In genomic region chr2:9630001-9630749, GRCh38 we compare ENCODE assay signal across 8 cellular contexts. TPM values are rescaled to one million over a fixed set of nuclear protein-coding genes. Genes with fewer than 3 reads are reported as not detected.
DNase-seq lines count a peak whose midpoint lies in the region; ATAC-seq and TF ChIP-seq lines count a peak whose summit lies in the region.

No MANE protein-coding gene starts in this region.

- TF ChIP-seq EP300 in gastroesophageal sphincter (IDR thresholded peaks at IDR 0.05): no peak

- H4K20me1 ChIP-seq in GM23248 (ENCODE audit: insufficient read depth): peaks cover 12% of the 10 kb centered on the region; the same call in 1 of the 2 replicates

- no peak for TF ChIP-seq POLR2A in gastroesophageal sphincter (IDR thresholded peaks at IDR 0.05)

- H3K9me3 ChIP-seq in GM23248 (ENCODE audit: low read depth) (no peaks in the 10 kb centered on the region), SJCRH30 (replicated peaks) (no peaks in the 10 kb centered on the region; the same call in 1 of the 2 replicates), gastroesophageal sphincter (no peaks in the 10 kb centered on the region)

- H3K27me3 ChIP-seq in GM23248 (replicated peaks; ENCODE audit: insufficient read depth) (no peaks in the 10 kb centered on the region), SJCRH30 (no peaks in the 10 kb centered on the region), gastroesophageal sphincter (no peaks in the 10 kb centered on the region)

- in situ Hi-C loops in GM23248 (cut with MboI): no loop called here

- H3K4me1 ChIP-seq in GM23248 (ENCODE audit: insufficient read depth) (peaks cover 38% of the 10 kb centered on the region), SJCRH30 (peaks cover 16% of the 10 kb centered on the region; the same call in 1 of the 2 replicates), gastroesophageal sphincter (peaks cover 4 to 56% (median 23%) of the 10 kb centered on the region in 3 donors)

- H3K27ac ChIP-seq in GM23248 (peak overlapping the region; percentile 95), SJCRH30 (peak overlapping the region; percentile 86), gastroesophageal sphincter (peak overlapping the region; percentile 84 to 98 (median 96)), temporal lobe (ENCODE audit: low read depth, low read length) (peak overlapping the region; percentile 89)

- H3K36me3 ChIP-seq in GM23248 (ENCODE audit: low read depth) (peaks cover 20% of the 10 kb centered on the region), SJCRH30 (peaks cover 41% of the 10 kb centered on the region), gastroesophageal sphincter (no peaks in the 10 kb centered on the region)

- H3K9me2 ChIP-seq in GM23248 (ENCODE audit: insufficient read depth): no peaks in the 10 kb centered on the region

- H3K79me2 ChIP-seq in GM23248 (ENCODE audit: insufficient read depth): peaks cover 52% of the 10 kb centered on the region

- TF ChIP-seq CTCF in gastroesophageal sphincter (IDR thresholded peaks at IDR 0.05): no peak

- WGBS in GM23248 (ENCODE audit: low coverage in 1 of 2, low lambda C conversion rate in 2 of 2, missing lambda C conversion rate in 2 of 2), 2 experiments: 1% methylated on average over 24 to 69 of the region's 75 CpGs
- WGBS in gastroesophageal sphincter (ENCODE audit: low coverage in 1 of 2), 2 donors: 5% methylated on average over 4 of the region's 75 CpGs; no CpG with 5 or more reads in 1 of the 2 donors

- H3K4me3 ChIP-seq in GM23248: peak overlapping the region; percentile 94
- H3K4me3 ChIP-seq in SJCRH30: peak overlapping the region; percentile 77
- H3K4me3 ChIP-seq in gastroesophageal sphincter: peak overlapping the region; percentile 77 to 88

- peaks cover 45% of the 10 kb centered on the region for H3F3A ChIP-seq in GM23248 (ENCODE audit: insufficient read depth)

- DNase-seq in EH (ENCODE audit: low read depth): peak; percentile 73
- DNase-seq in GM23248: peak; percentile 88
- peak; percentile 62 for DNase-seq in LHCN-M2 (ENCODE audit: low read depth)
- DNase-seq in SJCRH30: peak; percentile 79 to 83
- DNase-seq in activated naive CD4-positive, alpha-beta T cell (lab: John Stamatoyannopoulos, UW): peak; percentile 28 to 65 (median 47)
- DNase-seq in occipital lobe (lab: John Stamatoyannopoulos, UW): peak; percentile 73

- peak; percentile 62 for ATAC-seq in gastroesophageal sphincter

- H3K4me2 ChIP-seq in GM23248 (ENCODE audit: unreplicated experiment): peak overlapping the region; percentile 92

- peak overlapping the region; percentile 97 for H3K9ac ChIP-seq in GM23248

- no peak overlapping the region for H2AFZ ChIP-seq in GM23248

RNA-seq across cellular contexts. Expression of gene YWHAQ, which starts 0.6 kb away (rescaled TPM):
- 397 and 400 TPM in 2 replicates for total RNA-seq in GM23248 (2014; rRNA removed; shearing (Covaris generic))
- polyA plus RNA-seq in GM23248 (2016; fragmentation: Nextera tagmentation; extraction: Ambion mirVana): 694 and 728 TPM in 2 replicates
- total RNA-seq in LHCN-M2 (2014; rRNA removed) (451 and 455 TPM in 2 replicates), gastroesophageal sphincter (100 to 1,000 TPM; 226 to 282 (median 255) TPM), occipital lobe (535 TPM), temporal lobe (517 TPM)
- polyA plus RNA-seq in LHCN-M2 (2012): 324 TPM
- total RNA-seq in SJCRH30 (2014; rRNA removed; shearing (Covaris generic)): 516 and 523 TPM in 2 replicates

Comparison
In these comparisons a context has a peak if more than half of its experiments do, and no peak if none do; other contexts are left out.
1. Peak in every context shown above with its lines: DNase-seq, ATAC-seq, H3K4me3 ChIP-seq and H3K27ac ChIP-seq.